In the genomic region with DNA sequence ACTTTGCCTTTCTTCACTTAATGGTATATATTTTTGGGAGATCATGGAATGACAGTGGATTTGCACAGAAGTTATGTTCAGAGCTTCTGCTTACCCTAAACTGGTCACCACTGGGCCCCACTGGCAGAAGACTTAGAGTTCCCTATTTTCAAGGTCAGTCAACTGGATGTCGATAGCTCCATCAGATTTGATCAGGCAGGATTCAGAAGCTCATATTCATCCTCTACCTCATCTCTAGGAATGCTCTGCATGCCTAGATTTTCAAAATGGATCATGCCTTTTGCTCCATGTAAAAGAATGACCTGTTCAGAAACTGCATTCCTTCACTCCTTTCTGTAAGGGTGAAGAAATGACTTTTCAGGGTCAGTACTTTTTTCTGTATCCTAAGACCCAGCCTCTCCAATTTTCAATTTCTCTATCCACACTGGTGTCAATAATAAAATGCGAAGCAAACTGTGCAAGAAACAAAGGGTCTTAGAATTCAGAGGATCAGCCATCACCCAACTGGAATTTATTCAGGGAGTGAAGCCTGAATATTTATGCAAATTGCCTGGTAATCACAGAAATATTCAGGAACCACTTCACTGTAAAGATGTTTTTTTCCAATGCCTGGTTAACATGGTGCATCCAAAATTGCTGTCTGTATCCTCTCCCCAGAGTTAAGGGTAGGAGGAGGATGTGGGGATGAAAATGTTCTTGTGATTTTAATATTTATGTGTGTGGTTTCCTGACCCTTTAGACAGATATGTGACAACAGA, we compare ENCODE assay signal across 12 cellular contexts.
DNase-seq lines count a peak whose midpoint lies in the region; TF ChIP-seq lines count a peak whose summit lies in the region.
"Had no signal": no experiment of that assay in that cellular context is flagged by ENCODE, and none has a peak within 500 bp of the region (broad histone marks: within the 10 kb centered on the region; RNA-seq: fewer than 3 reads in every experiment).

No MANE protein-coding gene starts in this region.

- CTCF ChIA-PET in AG04450 (lab: Charles Lee) = interaction anchor here (1.1 to 4.3 kb wide), 2 partner anchors 60 to 218 kb away, joined by 3 to 24 read pairs; a partner anchor contains a TSS

- no peak overlapping the region for H3K4me3 ChIP-seq in AG04450 (ENCODE audit: low read depth, low read length)
- H3K4me3 ChIP-seq in astrocyte of the cerebellum (ENCODE audit: low read depth, low read length) = no peak overlapping the region
- H3K4me3 ChIP-seq: spleen had no signal

- TF ChIP-seq CTCF in AG04450 (IDR thresholded peaks at IDR 0.05; ENCODE audit: low read depth, low read length) = no peak
- TF ChIP-seq CTCF in HFFc6 (IDR thresholded peaks at IDR 0.05) = no peak
- TF ChIP-seq CTCF in astrocyte of the cerebellum (IDR thresholded peaks at IDR 0.05; ENCODE audit: low read depth, low read length, missing control alignments) = no peak

- H3K27ac ChIP-seq in AG04450 (ENCODE audit: low read depth, low read length) = peak overlapping the region; percentile 34
- H3K27ac ChIP-seq: spleen had no signal

- H3K4me1 Mint-ChIP-seq in HFFc6 (ENCODE audit: low read depth) = peaks cover 71% of the 10 kb centered on the region

- in situ Hi-C loops in astrocyte of the cerebellum (cut with HindIII; ENCODE audit: low sequenced_read_pairs) = no loop called here

- no peaks in the 10 kb centered on the region for H3K27me3 ChIP-seq in AG04450 (ENCODE audit: control insufficient read depth, insufficient read depth, low read length)
- H3K27me3 ChIP-seq: spleen had no signal

- H3K27ac Mint-ChIP-seq in HFFc6 = peak overlapping the region; percentile 84

- H3K27me3 Mint-ChIP-seq in HFFc6 (ENCODE audit: insufficient read depth) = peaks cover 1% of the 10 kb centered on the region; the same call in 1 of the 2 replicates

- no peaks in the 10 kb centered on the region for H3K9me3 Mint-ChIP-seq in HFFc6

- H3K9me3 ChIP-seq in AG04450 (ENCODE audit: control insufficient read depth, insufficient read depth, low read length) = no peaks in the 10 kb centered on the region
- H3K9me3 ChIP-seq: BE2C, spleen had no signal

- DNase-seq in AG04450 (ENCODE audit: low read depth, low spot score) (no peak), HFFc6 (peak; percentile 60), astrocyte of the cerebellum (ENCODE audit: low read depth) (peak; percentile 70), islet precursor cell (peak; percentile 6), H4 (ENCODE audit: low spot score) (no peak), T-helper 1 cell (no peak), NCI-H2227 (lab: John Stamatoyannopoulos, UW; ENCODE audit: unreplicated experiment) (no peak), cardiac septum (ENCODE audit: low spot score) (no peak)
- DNase-seq: BE2C; DMS79 treated with DMSO at 0.1 percent for 48 hours; NK-92 treated with Interleukin-12 subunit alpha and Interleukin-12 subunit beta, amount 100 ng/mL, for 24 hours; spleen had no signal

- POLR2A ChIA-PET in AG04450 (lab: Yijun Ruan, JAX) = no interaction called here

- H3K4me3 Mint-ChIP-seq in HFFc6 = peak overlapping the region; percentile 25

- intact Hi-C loops in cardiac septum (cut with DNase I) = no loop called here

- no peaks in the 10 kb centered on the region for H3K36me3 Mint-ChIP-seq in HFFc6 (ENCODE audit: low read depth)

Comparison
In these comparisons a context has a peak if more than half of its experiments do, and no peak if none do; other contexts are left out.
1. DNase-seq: peak in HFFc6 (single experiment), astrocyte of the cerebellum (single experiment) and islet precursor cell (single experiment); none in AG04450 (single experiment), H4 (single experiment), T-helper 1 cell (0 of 5), NCI-H2227 (single experiment) and cardiac septum (single experiment).